Comparison of ENCODE assay signal across 8 cellular contexts in the genomic region with DNA sequence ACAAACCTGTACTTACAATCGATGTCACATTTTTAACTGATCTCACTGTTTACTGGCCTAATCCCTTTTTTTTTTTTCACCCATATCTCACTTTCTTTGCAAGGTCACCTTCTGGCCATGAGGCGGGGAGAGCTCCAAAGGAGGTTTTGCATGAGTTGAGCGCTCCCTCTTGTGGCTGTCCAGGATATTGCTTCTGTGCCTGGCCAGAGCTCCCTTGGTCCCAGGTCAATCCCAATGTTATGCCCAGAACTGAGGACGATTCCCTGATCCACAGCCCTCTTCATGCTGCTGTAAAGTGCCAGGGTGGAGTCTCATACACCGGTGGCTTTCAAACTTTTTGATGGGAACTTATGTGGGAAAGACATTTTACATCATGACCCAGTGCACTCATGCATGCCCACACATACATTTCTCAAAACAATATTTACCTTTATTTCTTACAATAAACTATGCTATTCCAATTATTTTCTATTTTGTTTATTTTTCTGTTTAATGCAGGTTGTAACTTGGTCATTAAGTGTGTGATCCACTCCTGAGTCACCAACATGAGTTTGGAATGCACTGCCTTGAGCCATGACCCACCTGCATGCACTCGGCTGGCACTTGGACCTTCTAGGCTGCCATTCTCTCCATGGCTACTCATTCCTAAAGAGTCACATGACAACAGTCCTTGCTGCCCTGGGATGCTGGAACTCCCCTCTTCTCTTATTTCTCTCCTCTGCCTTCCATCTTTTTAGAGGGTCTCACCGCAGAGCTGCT. TPM values are rescaled to one million over a fixed set of nuclear protein-coding genes. Genes with fewer than 3 reads are reported as not detected.
A peak's percentile ranks its signal among the peaks of the same experiment; 100 is the strongest.
DNase-seq lines count a peak whose midpoint lies in the region; ATAC-seq, FAIRE-seq and TF ChIP-seq lines count a peak whose summit lies in the region.

No MANE protein-coding gene starts in this region.

- ATAC-seq in HG02852 (IDR thresholded peaks at IDR 0.05; ENCODE audit: unreplicated experiment), result peak; percentile 67

- H3K4me1 ChIP-seq in kidney (ENCODE audit: control insufficient read depth in 1 of 2, insufficient read depth in 1 of 2, low read depth in 1 of 2, low read length in 2 of 2), result no peaks in the 10 kb centered on the region

- no peak for FAIRE-seq in bronchial epithelial cell (lab: Jason Lieb, UNC)
- FAIRE-seq in kidney (lab: Jason Lieb, UNC), result no peak

- H3K27me3 ChIP-seq in bronchial epithelial cell (ENCODE audit: control insufficient read depth, insufficient read depth, low read length), result peaks cover 3% of the 10 kb centered on the region

- intact Hi-C loops in kidney (cut with DNase I), result loop anchor here (5.0 kb wide), 1 partner anchor 363 kb away; no protein-coding TSS in a partner anchor

- H3K9me3 ChIP-seq in kidney (ENCODE audit: control insufficient read depth in 1 of 2, low read length in 2 of 2), result no peaks in the 10 kb centered on the region

- TF ChIP-seq CTCF in VCaP (conservative IDR thresholded peaks at IDR 0.05) (peak; percentile 91), bronchial epithelial cell (IDR thresholded peaks at IDR 0.05; ENCODE audit: insufficient read depth, low read length, severe bottlenecking) (peak; percentile 92), kidney (IDR thresholded peaks at IDR 0.05; ENCODE audit: borderline replicate concordance, extremely low read depth, insufficient read depth) (peak; percentile 96)

- H3K27ac ChIP-seq in VCaP (no peak overlapping the region), kidney (ENCODE audit: low read depth in 2 of 2, low read length in 2 of 2) (no peak overlapping the region)

- H3K36me3 ChIP-seq in bronchial epithelial cell (ENCODE audit: control insufficient read depth, insufficient read depth, low read length), result no peaks in the 10 kb centered on the region
- no peaks in the 10 kb centered on the region for H3K36me3 ChIP-seq in kidney (ENCODE audit: control insufficient read depth in 1 of 2, insufficient read depth in 2 of 2, low read length in 2 of 2)

- no peak overlapping the region for H3K9ac ChIP-seq in kidney (ENCODE audit: low read length in 2 of 2)

- no peak overlapping the region for H3K4me3 ChIP-seq in bronchial epithelial cell (ENCODE audit: low read depth, low read length)
- no peak overlapping the region for H3K4me3 ChIP-seq in kidney (ENCODE audit: low read length in 2 of 2)

- peak; percentile 78 for DNase-seq in Daoy (ENCODE audit: low read depth)
- peak; percentile 63 for DNase-seq in NCI-H2171 (lab: John Stamatoyannopoulos, UW)
- DNase-seq in bronchial epithelial cell (ENCODE audit: low read depth), result peak; percentile 63
- DNase-seq in kidney, result peak; percentile 85
- DNase-seq in stimulated activated CD4-positive, alpha-beta T cell treated with anti-CD3 and anti-CD28 coated beads, Interleukin-1b, Interleukin-23, amount 100 ng/mL, for 48 hours, result peak; percentile 68
- no peak for DNase-seq in NCI-H1048 (lab: John Stamatoyannopoulos, UW)

RNA-seq across cellular contexts. Expression of gene SST, which starts 9.6 kb away (rescaled TPM):
- total RNA-seq in Daoy (2014; rRNA removed; shearing (Covaris generic)), result not detected in 2 replicates
- total RNA-seq in bronchial epithelial cell, result not detected in 2 replicates
- not detected for total RNA-seq in kidney
- not detected for polyA plus RNA-seq in kidney (ENCODE audit: insufficient read depth, low read depth, low replicate concordance)

RNA-seq across cellular contexts. Expression of gene RTP2, which starts 22.5 kb away (rescaled TPM):
- not detected in 2 replicates for total RNA-seq in Daoy (2014; rRNA removed; shearing (Covaris generic))
- total RNA-seq in bronchial epithelial cell (not detected in 2 replicates), kidney (not detected)
- polyA plus RNA-seq in kidney (ENCODE audit: insufficient read depth, low read depth, low replicate concordance), result not detected
